In genomic region chr4:80201326-80202151, GRCh38 we compare ENCODE assay signal across 8 cellular contexts. TPM values are rescaled to one million over a fixed set of nuclear protein-coding genes. Genes with fewer than 3 reads are reported as not detected.
DNase-seq lines count a peak whose midpoint lies in the region; ATAC-seq and FAIRE-seq lines count a peak whose summit lies in the region.

No MANE protein-coding gene starts in this region.

- ATAC-seq in HG03571 (IDR thresholded peaks at IDR 0.05; ENCODE audit: unreplicated experiment), result peak; percentile 7

- H3K4me3 ChIP-seq in ectodermal cell (ENCODE audit: insufficient read depth, low read depth, low read length) (peak overlapping the region; percentile 38), muscle layer of duodenum (ENCODE audit: low read depth in 1 of 2, low read length in 2 of 2) (peak overlapping the region; percentile 24 to 76)

- no peak for FAIRE-seq in RCC 7860 (lab: Jason Lieb, UNC)

- H3K27ac ChIP-seq in ectodermal cell (ENCODE audit: insufficient read depth, low read depth, low read length, poor library complexity, severe bottlenecking) (no peak overlapping the region), muscle layer of duodenum (ENCODE audit: low read length) (peak overlapping the region; percentile 56), substantia nigra (ENCODE audit: low read depth, low read length, poor library complexity, severe bottlenecking) (peak overlapping the region; percentile 49)

- H3K27me3 ChIP-seq in ectodermal cell (ENCODE audit: control insufficient read depth, insufficient read depth, low read length, poor library complexity, severe bottlenecking), result peaks cover 100% of the 10 kb centered on the region
- H3K27me3 ChIP-seq in muscle layer of duodenum (ENCODE audit: low read depth, low read length), result peaks cover 4% of the 10 kb centered on the region

- DNase-seq in activated CD8-positive, alpha-beta memory T cell treated with anti-CD3 and anti-CD28 coated beads for 4 hours (ENCODE audit: low read depth in 2 of 2), result peak; percentile 66 to 70
- DNase-seq in activated CD8-positive, alpha-beta memory T cell treated with anti-CD3 and anti-CD28 coated beads for 24 hours, result no peak
- DNase-seq in activated CD4-positive, alpha-beta T cell treated with anti-CD3 and anti-CD28 coated beads for 4 hours, result peak; percentile 80 to 82
- DNase-seq in substantia nigra (lab: John Stamatoyannopoulos, UW) (peak in 5 of 49 donors; percentile 23 to 56 (median 48)), RCC 7860 (ENCODE audit: low spot score) (no peak)

- WGBS in ectodermal cell, 2 experiments, result 2% methylated on average over 42 of the region's 42 CpGs

- H3K36me3 ChIP-seq in ectodermal cell (ENCODE audit: control insufficient read depth, insufficient read depth, low read length), result no peaks in the 10 kb centered on the region
- H3K36me3 ChIP-seq in muscle layer of duodenum (ENCODE audit: control insufficient read depth in 1 of 2, insufficient read depth in 2 of 2, low read length in 2 of 2), result peaks cover 0 to 4% of the 10 kb centered on the region in 2 donors

- H3K9me3 ChIP-seq in ectodermal cell (ENCODE audit: control insufficient read depth, low read length) (no peaks in the 10 kb centered on the region), muscle layer of duodenum (ENCODE audit: control insufficient read depth in 1 of 2, low read length in 2 of 2) (no peaks in the 10 kb centered on the region)

- H3K4me1 ChIP-seq in ectodermal cell (ENCODE audit: control insufficient read depth, insufficient read depth, low read length) (peaks cover 26% of the 10 kb centered on the region), muscle layer of duodenum (ENCODE audit: control insufficient read depth in 1 of 2, insufficient read depth in 2 of 2, low read length in 2 of 2) (peaks cover 0 to 8% of the 10 kb centered on the region in 2 donors)

RNA-seq across cellular contexts. Expression of gene PRDM8, which starts 4.2 kb away (rescaled TPM):
- 0.70 TPM for polyA plus RNA-seq in ectodermal cell (2013, experiment 1 of 4)
- 0.64 TPM for polyA plus RNA-seq in ectodermal cell (2013, experiment 2 of 4)
- polyA plus RNA-seq in ectodermal cell (2013, experiment 3 of 4), result 0.53 TPM
- polyA plus RNA-seq in ectodermal cell (2013, experiment 4 of 4), result 0.69 TPM

Comparison
In these comparisons a context has a peak if more than half of its experiments do, and no peak if none do; other contexts are left out.
1. DNase-seq: peak in activated CD8-positive, alpha-beta memory T cell treated with anti-CD3 and anti-CD28 coated beads for 4 hours (2 of 2) and activated CD4-positive, alpha-beta T cell treated with anti-CD3 and anti-CD28 coated beads for 4 hours (2 of 2); none in activated CD8-positive, alpha-beta memory T cell treated with anti-CD3 and anti-CD28 coated beads for 24 hours (single experiment) and RCC 7860 (single experiment).